Comparison of ENCODE assay signal across 17 cellular contexts in the genomic region with DNA sequence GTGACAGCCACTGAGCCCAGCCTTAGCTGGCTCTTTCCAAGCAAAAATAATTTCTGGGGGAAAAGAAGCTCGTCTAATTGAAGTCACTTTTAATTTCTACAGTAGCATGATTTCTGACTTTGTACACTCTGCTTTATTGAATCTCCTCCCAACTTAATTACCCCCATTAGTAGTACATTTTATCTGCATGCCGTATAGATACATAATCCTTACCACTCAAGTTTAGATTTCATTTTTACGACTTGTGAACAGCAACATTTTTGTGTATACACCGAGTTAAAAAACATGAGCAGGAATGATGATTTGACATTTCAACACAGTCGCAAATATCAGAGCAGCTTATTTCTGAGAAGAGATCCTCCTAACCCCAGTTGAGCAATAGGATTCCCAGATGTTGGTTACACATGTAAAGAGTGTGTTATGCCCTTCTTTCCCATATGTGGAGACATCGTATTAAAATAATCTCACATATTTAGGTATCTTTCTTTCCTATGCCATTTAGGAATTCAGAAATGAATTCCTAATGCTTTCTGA.
"Had no signal": no experiment of that assay in that cellular context is flagged by ENCODE, and none has a peak within 500 bp of the region (broad histone marks: within the 10 kb centered on the region; RNA-seq: fewer than 3 reads in every experiment).

No MANE protein-coding gene starts in this region.

- H3K27me3 Mint-ChIP-seq: central memory CD8-positive, alpha-beta T cell had no signal

- H3K27ac ChIP-seq: gastrocnemius medialis, pancreas, psoas muscle, right lobe of liver, thoracic aorta, transverse colon had no signal

- H3K9me3 ChIP-seq: gastrocnemius medialis, pancreas, psoas muscle, right lobe of liver, thoracic aorta, transverse colon had no signal

- H3K9me3 Mint-ChIP-seq: central memory CD8-positive, alpha-beta T cell; natural killer cell treated with Interleukin-12 subunit alpha and Interleukin-12 subunit beta and Interleukin-15 and Interleukin-18, amount 100 ng/mL, for 72 hours had no signal

- H3K4me3 ChIP-seq: dorsolateral prefrontal cortex, gastrocnemius medialis, pancreas, psoas muscle, right lobe of liver, thoracic aorta, transverse colon had no signal

- H3K36me3 Mint-ChIP-seq: natural killer cell treated with Interleukin-12 subunit alpha and Interleukin-12 subunit beta and Interleukin-15 and Interleukin-18, amount 100 ng/mL, for 72 hours had no signal

- H3K4me3 Mint-ChIP-seq: central memory CD8-positive, alpha-beta T cell; natural killer cell treated with Interleukin-12 subunit alpha and Interleukin-12 subunit beta and Interleukin-15 and Interleukin-18, amount 100 ng/mL, for 72 hours had no signal

- ATAC-seq: gastrocnemius medialis; left lobe of liver; natural killer cell treated with Interleukin-12 subunit alpha and Interleukin-12 subunit beta and Interleukin-15 and Interleukin-18, amount 100 ng/mL, for 72 hours; pancreas; psoas muscle; right lobe of liver; stimulated activated naive CD8-positive, alpha-beta T cell treated with anti-CD3 and anti-CD28 coated beads, Interleukin-15, Interleukin-2, amounts not matched to agents 100 U/mL and 50 U/mL, for 24 hours had no signal

- H3K4me1 ChIP-seq: gastrocnemius medialis, pancreas, psoas muscle, right lobe of liver had no signal

- H3K27me3 ChIP-seq: gastrocnemius medialis, pancreas, right lobe of liver, transverse colon had no signal

- H3K36me3 ChIP-seq: gastrocnemius medialis, pancreas, thoracic aorta had no signal

- DNase-seq: cortex of kidney; dorsolateral prefrontal cortex; effector CD8-positive, alpha-beta T cell; gastrocnemius medialis; islet precursor cell; mammary epithelial cell; occipital lobe; pancreas; psoas muscle; retina; right lobe of liver; stimulated activated naive CD8-positive, alpha-beta T cell treated with anti-CD3 and anti-CD28 coated beads, Interleukin-15, Interleukin-2, amounts not matched to agents 100 U/mL and 50 U/mL, for 24 hours; transverse colon had no signal
